1 cellular context compared by ENCODE assay signal in genomic region chr6:33636655-33637054, GRCh38.
TF ChIP-seq lines count a peak whose summit lies in the region.

No MANE protein-coding gene starts in this region.

TF ChIP-seq in WTC11, 78 proteins besides CTCF, POLR2A, EP300 and RAD21 (continued from another document):
- TF ChIP-seq, protein P1, sequence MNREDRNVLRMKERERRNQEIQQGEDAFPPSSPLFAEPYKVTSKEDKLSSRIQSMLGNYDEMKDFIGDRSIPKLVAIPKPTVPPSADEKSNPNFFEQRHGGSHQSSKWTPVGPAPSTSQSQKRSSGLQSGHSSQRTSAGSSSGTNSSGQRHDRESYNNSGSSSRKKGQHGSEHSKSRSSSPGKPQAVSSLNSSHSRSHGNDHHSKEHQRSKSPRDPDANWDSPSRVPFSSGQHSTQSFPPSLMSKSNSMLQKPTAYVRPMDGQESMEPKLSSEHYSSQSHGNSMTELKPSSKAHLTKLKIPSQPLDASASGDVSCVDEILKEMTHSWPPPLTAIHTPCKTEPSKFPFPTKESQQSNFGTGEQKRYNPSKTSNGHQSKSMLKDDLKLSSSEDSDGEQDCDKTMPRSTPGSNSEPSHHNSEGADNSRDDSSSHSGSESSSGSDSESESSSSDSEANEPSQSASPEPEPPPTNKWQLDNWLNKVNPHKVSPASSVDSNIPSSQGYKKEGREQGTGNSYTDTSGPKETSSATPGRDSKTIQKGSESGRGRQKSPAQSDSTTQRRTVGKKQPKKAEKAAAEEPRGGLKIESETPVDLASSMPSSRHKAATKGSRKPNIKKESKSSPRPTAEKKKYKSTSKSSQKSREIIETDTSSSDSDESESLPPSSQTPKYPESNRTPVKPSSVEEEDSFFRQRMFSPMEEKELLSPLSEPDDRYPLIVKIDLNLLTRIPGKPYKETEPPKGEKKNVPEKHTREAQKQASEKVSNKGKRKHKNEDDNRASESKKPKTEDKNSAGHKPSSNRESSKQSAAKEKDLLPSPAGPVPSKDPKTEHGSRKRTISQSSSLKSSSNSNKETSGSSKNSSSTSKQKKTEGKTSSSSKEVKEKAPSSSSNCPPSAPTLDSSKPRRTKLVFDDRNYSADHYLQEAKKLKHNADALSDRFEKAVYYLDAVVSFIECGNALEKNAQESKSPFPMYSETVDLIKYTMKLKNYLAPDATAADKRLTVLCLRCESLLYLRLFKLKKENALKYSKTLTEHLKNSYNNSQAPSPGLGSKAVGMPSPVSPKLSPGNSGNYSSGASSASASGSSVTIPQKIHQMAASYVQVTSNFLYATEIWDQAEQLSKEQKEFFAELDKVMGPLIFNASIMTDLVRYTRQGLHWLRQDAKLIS (CRISPR knock-in tag; IDR thresholded peaks at IDR 0.05; ENCODE audit: borderline replicate concordance) = no peak
- TF ChIP-seq ZNF138 (CRISPR knock-in tag; conservative IDR thresholded peaks at IDR 0.05) (no peak), OVOL2 (CRISPR knock-in tag; IDR thresholded peaks at IDR 0.05; ENCODE audit: borderline replicate concordance) (no peak), SOX15 (CRISPR knock-in tag; IDR thresholded peaks at IDR 0.05) (no peak), ZNF512 (CRISPR knock-in tag; IDR thresholded peaks at IDR 0.05; ENCODE audit: borderline replicate concordance) (no peak), ZNF281 (CRISPR knock-in tag; IDR thresholded peaks at IDR 0.05) (no peak), JAZF1 (CRISPR knock-in tag; IDR thresholded peaks at IDR 0.05) (no peak)
TF ChIP-seq in WTC11: peak in this region for 0.
